9 cellular contexts compared by ENCODE assay signal in the genomic region with DNA sequence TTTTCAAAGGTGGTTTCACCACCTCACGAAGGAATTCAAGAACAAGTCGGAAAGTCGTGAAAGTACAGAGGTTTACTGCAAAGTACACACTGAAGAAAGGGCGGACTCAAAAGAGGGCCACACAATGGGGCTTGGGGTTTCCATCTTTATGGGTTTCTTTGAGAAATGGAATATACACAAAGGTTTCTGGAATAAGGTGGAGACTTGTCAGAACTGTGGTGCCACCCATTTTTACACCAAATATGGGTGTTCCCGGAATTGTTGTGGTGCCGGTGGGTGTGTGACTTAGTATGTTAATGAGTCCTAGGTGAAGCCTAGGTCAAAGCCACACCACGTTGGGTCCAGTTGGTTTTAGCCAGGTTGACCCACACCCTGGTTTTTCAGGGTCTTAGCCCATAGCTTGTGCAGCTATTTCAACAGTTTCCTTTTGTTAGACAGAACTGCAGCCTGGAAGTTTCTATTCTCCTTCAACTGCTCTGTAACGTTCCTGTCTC. TPM values are rescaled to one million over a fixed set of nuclear protein-coding genes. Genes with fewer than 3 reads are reported as not detected.
DNase-seq lines count a peak whose midpoint lies in the region; ATAC-seq and TF ChIP-seq lines count a peak whose summit lies in the region.
"Had no signal": no experiment of that assay in that cellular context is flagged by ENCODE, and none has a peak within 500 bp of the region (broad histone marks: within the 10 kb centered on the region; RNA-seq: fewer than 3 reads in every experiment).

No MANE protein-coding gene starts in this region.

- peak overlapping the region; percentile 47 for H3K27ac Mint-ChIP-seq in activated naive CD8-positive, alpha-beta T cell treated with anti-CD3 and anti-CD28 coated beads, Interleukin-2, amount 50 U/mL, for 24 hours

- H3K36me3 ChIP-seq in heart left ventricle (no peaks in the 10 kb centered on the region), mesendoderm (ENCODE audit: control insufficient read depth, insufficient read depth, low read length) (no peaks in the 10 kb centered on the region), upper lobe of left lung (no peaks in the 10 kb centered on the region)

- no peak overlapping the region for H3K4ac ChIP-seq in mesendoderm (ENCODE audit: low read depth, low read length)

- peak overlapping the region in 8 of 12 donors; percentile 10 to 79 (median 38) for H3K27ac ChIP-seq in heart left ventricle
- H3K27ac ChIP-seq in mesendoderm (ENCODE audit: low read depth, low read length): no peak overlapping the region
- H3K27ac ChIP-seq in upper lobe of left lung: peak overlapping the region in 3 of 4 donors; percentile 19 to 43 (median 26)

- no peaks in the 10 kb centered on the region for H3K27me3 ChIP-seq in heart left ventricle
- H3K27me3 ChIP-seq in mesendoderm (ENCODE audit: insufficient read depth, low read length, poor library complexity): no peaks in the 10 kb centered on the region
- no peaks in the 10 kb centered on the region for H3K27me3 ChIP-seq in upper lobe of left lung

- H2BK5ac ChIP-seq in mesendoderm (ENCODE audit: low read length): no peak overlapping the region

- H2AK5ac ChIP-seq in mesendoderm (ENCODE audit: low read length): no peak overlapping the region

- no peak overlapping the region for H3K9ac ChIP-seq in mesendoderm (ENCODE audit: low read length)

- no peak overlapping the region for H3K56ac ChIP-seq in mesendoderm (ENCODE audit: low read length)

- peak overlapping the region; percentile 30 for H4K5ac ChIP-seq in mesendoderm (ENCODE audit: low read length)

- H3K4me3 ChIP-seq in heart left ventricle: peak overlapping the region in 10 of 12 donors; percentile 62 to 97 (median 82)
- H3K4me3 ChIP-seq in mesendoderm (ENCODE audit: low read length): no peak overlapping the region
- H3K4me3 ChIP-seq in upper lobe of left lung: peak overlapping the region in 3 of 4 donors; percentile 77 to 97 (median 91)

- peaks cover 4% of the 10 kb centered on the region for H3K9me3 Mint-ChIP-seq in activated naive CD8-positive, alpha-beta T cell treated with anti-CD3 and anti-CD28 coated beads, Interleukin-2, amount 50 U/mL, for 24 hours

- peak overlapping the region; percentile 41 for H3K4me2 ChIP-seq in mesendoderm (ENCODE audit: low read length)

- TF ChIP-seq CTCF in heart left ventricle (IDR thresholded peaks at IDR 0.05): no peak
- TF ChIP-seq CTCF in upper lobe of left lung (IDR thresholded peaks at IDR 0.05): no peak

- no peak for ATAC-seq in heart left ventricle
- no peak for ATAC-seq in left ventricle myocardium superior
- no peak for ATAC-seq in activated naive CD8-positive, alpha-beta T cell treated with anti-CD3 and anti-CD28 coated beads, Interleukin-2, amount 50 U/mL, for 24 hours
- ATAC-seq in upper lobe of left lung (ENCODE audit: low FRiP score in 2 of 2): no peak

- intact Hi-C loops in heart left ventricle (cut with DNase I) (loop anchor here in 4 of 10 donors (1.0 to 10.0 kb wide), 4 partner anchors 19 to 218 kb away; a partner anchor contains a TSS), left ventricle myocardium superior (cut with micrococcal nuclease) (no loop called here)

- peaks cover 14% of the 10 kb centered on the region for H3K4me1 Mint-ChIP-seq in activated naive CD8-positive, alpha-beta T cell treated with anti-CD3 and anti-CD28 coated beads, Interleukin-2, amount 50 U/mL, for 24 hours

- no peak overlapping the region for H2BK120ac ChIP-seq in mesendoderm (ENCODE audit: low read depth, low read length)

- H3K79me2 ChIP-seq in mesendoderm (ENCODE audit: control insufficient read depth, insufficient read depth, low read length): peaks cover 12% of the 10 kb centered on the region

- H3K4me3 Mint-ChIP-seq in activated naive CD8-positive, alpha-beta T cell treated with anti-CD3 and anti-CD28 coated beads, Interleukin-2, amount 50 U/mL, for 24 hours: peak overlapping the region; percentile 52

- H2BK15ac ChIP-seq in mesendoderm (replicated peaks; ENCODE audit: low read depth): no peak overlapping the region

- H3K27me3 Mint-ChIP-seq in activated naive CD8-positive, alpha-beta T cell treated with anti-CD3 and anti-CD28 coated beads, Interleukin-2, amount 50 U/mL, for 24 hours: no peaks in the 10 kb centered on the region

- no peak overlapping the region for H3K18ac ChIP-seq in mesendoderm (ENCODE audit: low read length)

- DNase-seq in heart left ventricle (no peak), left ventricle myocardium superior (no peak), mesendoderm (no peak), upper lobe of left lung (no peak), DMS 273 (lab: John Stamatoyannopoulos, UW; ENCODE audit: unreplicated experiment) (no peak), RKO (ENCODE audit: low spot score) (no peak), ureter (ENCODE audit: low spot score) (no peak)
- no peak for DNase-seq in activated naive CD8-positive, alpha-beta T cell treated with anti-CD3 and anti-CD28 coated beads, Interleukin-2, amount 50 U/mL, for 24 hours

- no peak overlapping the region for H3K23ac ChIP-seq in mesendoderm (ENCODE audit: low read length)

- TF ChIP-seq EP300 in upper lobe of left lung (IDR thresholded peaks at IDR 0.05): no peak

- H3K36me3 Mint-ChIP-seq in activated naive CD8-positive, alpha-beta T cell treated with anti-CD3 and anti-CD28 coated beads, Interleukin-2, amount 50 U/mL, for 24 hours (ENCODE audit: low read depth): no peaks in the 10 kb centered on the region

- peaks cover 0 to 14% (median 2%) of the 10 kb centered on the region in 12 donors for H3K4me1 ChIP-seq in heart left ventricle
- H3K4me1 ChIP-seq in mesendoderm (ENCODE audit: control insufficient read depth, low read depth, low read length): no peaks in the 10 kb centered on the region
- H3K4me1 ChIP-seq in upper lobe of left lung: peaks cover 0 to 7% (median 1%) of the 10 kb centered on the region in 4 donors

- no peak overlapping the region for H4K8ac ChIP-seq in mesendoderm (ENCODE audit: low read depth, low read length)

- H3K79me1 ChIP-seq in mesendoderm (ENCODE audit: low read length): peaks cover 3% of the 10 kb centered on the region

- WGBS in heart left ventricle, 4 donors: 53 to 58% (median 55%) methylated on average over 8 of the region's 8 CpGs
- no CpG with 5 or more reads among the region's 8 CpGs for WGBS in mesendoderm (ENCODE audit: extremely low coverage, insufficient coverage, low lambda C conversion rate)
- 54 to 56% methylated on average over 8 of the region's 8 CpGs for WGBS in upper lobe of left lung, 2 donors

- TF ChIP-seq POLR2A in heart left ventricle (IDR thresholded peaks at IDR 0.05) (no peak), upper lobe of left lung (IDR thresholded peaks at IDR 0.05) (no peak)

- H3K9me3 ChIP-seq in heart left ventricle: no peaks in the 10 kb centered on the region
- no peaks in the 10 kb centered on the region for H3K9me3 ChIP-seq in upper lobe of left lung

RNA-seq across cellular contexts. Expression of a gene that starts 0.6 kb away (rescaled TPM):
- total RNA-seq in heart left ventricle (10 to 100 TPM; 22.3 to 51.2 (median 40.1) TPM), left ventricle myocardium superior (50.8 TPM), upper lobe of left lung (10 to 100 TPM in 4 of 6 donors, 1 to 10 TPM in 2; 6.2 to 16.9 (median 11.9) TPM), ureter (42.5 TPM)
- 10 to 100 TPM; 38.5 to 47.7 TPM for polyA plus RNA-seq in heart left ventricle
- polyA plus RNA-seq in mesendoderm (2013, experiment 1 of 2): 100 TPM
- polyA plus RNA-seq in mesendoderm (2013, experiment 2 of 2): 102 TPM

RNA-seq across cellular contexts. Expression of a gene that starts 19.7 kb away (rescaled TPM):
- 1 to 10 TPM in 2 of 9 donors, under 1 TPM in 4, not detected in 3; 0.34 to 1.4 (median 0.63) TPM for total RNA-seq in heart left ventricle
- 1 to 10 TPM; 1.0 to 1.7 TPM for polyA plus RNA-seq in heart left ventricle
- total RNA-seq in left ventricle myocardium superior: 0.69 TPM
- 0.91 TPM for polyA plus RNA-seq in mesendoderm (2013, experiment 1 of 2)
- 0.88 TPM for polyA plus RNA-seq in mesendoderm (2013, experiment 2 of 2)
- 1 to 10 TPM in 4 of 6 donors, under 1 TPM in 1, not detected in 1; 0.76 to 8.4 (median 3.6) TPM for total RNA-seq in upper lobe of left lung
- not detected for total RNA-seq in ureter
- total RNA-seq: HT1080 had no signal
